In the genomic region with DNA sequence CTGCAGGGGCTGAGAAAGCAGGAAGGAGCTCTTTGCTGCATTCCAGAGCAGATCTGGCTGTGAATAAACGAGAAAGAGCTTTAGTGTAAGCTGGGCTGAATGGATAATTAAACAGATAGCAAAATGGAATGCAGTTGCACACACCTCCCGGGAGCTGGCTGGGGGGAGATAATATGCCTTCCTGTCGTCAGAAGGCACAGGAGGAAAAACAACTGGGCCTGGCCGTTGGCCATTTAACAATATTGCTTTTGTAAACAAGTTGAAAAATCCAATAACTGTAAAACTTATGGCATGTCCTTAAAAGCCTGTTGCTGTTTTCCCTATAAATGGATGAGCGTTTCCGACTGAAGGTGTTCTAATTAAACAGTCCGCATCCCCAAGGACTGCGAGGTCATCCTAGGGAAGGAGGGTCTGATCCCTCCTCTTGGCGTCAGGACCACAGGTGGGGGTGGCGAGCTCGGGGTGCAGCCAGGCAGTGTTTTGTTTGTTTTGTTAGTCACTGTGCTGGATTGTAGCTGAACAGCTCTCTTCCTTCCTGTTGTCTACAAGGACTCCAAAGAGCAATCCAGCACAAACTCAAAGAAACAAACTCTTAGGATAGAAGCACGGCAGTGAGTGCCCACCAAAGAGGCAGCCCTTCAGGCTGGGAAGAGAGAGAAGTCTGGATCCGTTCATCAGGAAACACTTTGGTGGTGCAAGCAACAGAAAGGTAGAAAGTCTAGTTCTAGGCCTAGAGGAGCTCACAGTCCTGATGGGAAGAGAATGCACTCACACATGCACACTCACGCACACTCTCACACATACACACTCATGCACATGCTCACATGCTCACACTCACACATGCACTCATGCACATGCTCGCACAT, we compare ENCODE assay signal across 1 cellular context.
A peak's percentile ranks its signal among the peaks of the same experiment; 100 is the strongest.
TF ChIP-seq lines count a peak whose summit lies in the region.

No MANE protein-coding gene starts in this region.

TF ChIP-seq in K562, 482 proteins besides CTCF, POLR2A, EP300 and RAD21 (continued from another document and continues in another):
- no peak for TF ChIP-seq E2F6 (IDR thresholded peaks at IDR 0.05; ENCODE audit: borderline replicate concordance in 1 of 2, extremely low read depth in 1 of 2, insufficient read depth in 1 of 2, insufficient read length in 1 of 2, low read depth in 1 of 2, low read length in 1 of 2, poor library complexity in 1 of 2, severe bottlenecking in 1 of 2)
- TF ChIP-seq ZKSCAN3 (CRISPR knock-in tag; IDR thresholded peaks at IDR 0.05), result no peak
- no peak for TF ChIP-seq GATA2 (CRISPR knock-in tag; IDR thresholded peaks at IDR 0.05)
- TF ChIP-seq, protein P1, sequence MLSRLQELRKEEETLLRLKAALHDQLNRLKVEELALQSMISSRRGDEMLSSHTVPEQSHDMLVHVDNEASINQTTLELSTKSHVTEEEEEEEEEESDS (CRISPR knock-in tag; IDR thresholded peaks at IDR 0.05), result no peak
- TF ChIP-seq ZNF324 (CRISPR knock-in tag; IDR thresholded peaks at IDR 0.05), result no peak
- TF ChIP-seq, protein P2, sequence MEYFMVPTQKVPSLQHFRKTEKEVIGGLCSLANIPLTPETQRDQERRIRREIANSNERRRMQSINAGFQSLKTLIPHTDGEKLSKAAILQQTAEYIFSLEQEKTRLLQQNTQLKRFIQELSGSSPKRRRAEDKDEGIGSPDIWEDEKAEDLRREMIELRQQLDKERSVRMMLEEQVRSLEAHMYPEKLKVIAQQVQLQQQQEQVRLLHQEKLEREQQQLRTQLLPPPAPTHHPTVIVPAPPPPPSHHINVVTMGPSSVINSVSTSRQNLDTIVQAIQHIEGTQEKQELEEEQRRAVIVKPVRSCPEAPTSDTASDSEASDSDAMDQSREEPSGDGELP (CRISPR knock-in tag; IDR thresholded peaks at IDR 0.05; ENCODE audit: borderline replicate concordance), result no peak
- TF ChIP-seq TARDBP (IDR thresholded peaks at IDR 0.05), result no peak
- TF ChIP-seq, protein P3, sequence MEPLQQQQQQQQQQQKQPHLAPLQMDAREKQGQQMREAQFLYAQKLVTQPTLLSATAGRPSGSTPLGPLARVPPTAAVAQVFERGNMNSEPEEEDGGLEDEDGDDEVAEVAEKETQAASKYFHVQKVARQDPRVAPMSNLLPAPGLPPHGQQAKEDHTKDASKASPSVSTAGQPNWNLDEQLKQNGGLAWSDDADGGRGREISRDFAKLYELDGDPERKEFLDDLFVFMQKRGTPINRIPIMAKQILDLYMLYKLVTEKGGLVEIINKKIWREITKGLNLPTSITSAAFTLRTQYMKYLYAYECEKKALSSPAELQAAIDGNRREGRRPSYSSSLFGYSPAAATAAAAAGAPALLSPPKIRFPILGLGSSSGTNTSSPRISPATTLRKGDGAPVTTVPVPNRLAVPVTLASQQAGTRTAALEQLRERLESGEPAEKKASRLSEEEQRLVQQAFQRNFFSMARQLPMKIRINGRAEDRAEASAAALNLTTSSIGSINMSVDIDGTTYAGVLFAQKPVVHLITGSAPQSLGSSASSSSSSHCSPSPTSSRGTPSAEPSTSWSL (CRISPR knock-in tag; IDR thresholded peaks at IDR 0.05; ENCODE audit: borderline replicate concordance), result no peak
- TF ChIP-seq ZSCAN29 (IDR thresholded peaks at IDR 0.05), result no peak
- TF ChIP-seq, protein P4, sequence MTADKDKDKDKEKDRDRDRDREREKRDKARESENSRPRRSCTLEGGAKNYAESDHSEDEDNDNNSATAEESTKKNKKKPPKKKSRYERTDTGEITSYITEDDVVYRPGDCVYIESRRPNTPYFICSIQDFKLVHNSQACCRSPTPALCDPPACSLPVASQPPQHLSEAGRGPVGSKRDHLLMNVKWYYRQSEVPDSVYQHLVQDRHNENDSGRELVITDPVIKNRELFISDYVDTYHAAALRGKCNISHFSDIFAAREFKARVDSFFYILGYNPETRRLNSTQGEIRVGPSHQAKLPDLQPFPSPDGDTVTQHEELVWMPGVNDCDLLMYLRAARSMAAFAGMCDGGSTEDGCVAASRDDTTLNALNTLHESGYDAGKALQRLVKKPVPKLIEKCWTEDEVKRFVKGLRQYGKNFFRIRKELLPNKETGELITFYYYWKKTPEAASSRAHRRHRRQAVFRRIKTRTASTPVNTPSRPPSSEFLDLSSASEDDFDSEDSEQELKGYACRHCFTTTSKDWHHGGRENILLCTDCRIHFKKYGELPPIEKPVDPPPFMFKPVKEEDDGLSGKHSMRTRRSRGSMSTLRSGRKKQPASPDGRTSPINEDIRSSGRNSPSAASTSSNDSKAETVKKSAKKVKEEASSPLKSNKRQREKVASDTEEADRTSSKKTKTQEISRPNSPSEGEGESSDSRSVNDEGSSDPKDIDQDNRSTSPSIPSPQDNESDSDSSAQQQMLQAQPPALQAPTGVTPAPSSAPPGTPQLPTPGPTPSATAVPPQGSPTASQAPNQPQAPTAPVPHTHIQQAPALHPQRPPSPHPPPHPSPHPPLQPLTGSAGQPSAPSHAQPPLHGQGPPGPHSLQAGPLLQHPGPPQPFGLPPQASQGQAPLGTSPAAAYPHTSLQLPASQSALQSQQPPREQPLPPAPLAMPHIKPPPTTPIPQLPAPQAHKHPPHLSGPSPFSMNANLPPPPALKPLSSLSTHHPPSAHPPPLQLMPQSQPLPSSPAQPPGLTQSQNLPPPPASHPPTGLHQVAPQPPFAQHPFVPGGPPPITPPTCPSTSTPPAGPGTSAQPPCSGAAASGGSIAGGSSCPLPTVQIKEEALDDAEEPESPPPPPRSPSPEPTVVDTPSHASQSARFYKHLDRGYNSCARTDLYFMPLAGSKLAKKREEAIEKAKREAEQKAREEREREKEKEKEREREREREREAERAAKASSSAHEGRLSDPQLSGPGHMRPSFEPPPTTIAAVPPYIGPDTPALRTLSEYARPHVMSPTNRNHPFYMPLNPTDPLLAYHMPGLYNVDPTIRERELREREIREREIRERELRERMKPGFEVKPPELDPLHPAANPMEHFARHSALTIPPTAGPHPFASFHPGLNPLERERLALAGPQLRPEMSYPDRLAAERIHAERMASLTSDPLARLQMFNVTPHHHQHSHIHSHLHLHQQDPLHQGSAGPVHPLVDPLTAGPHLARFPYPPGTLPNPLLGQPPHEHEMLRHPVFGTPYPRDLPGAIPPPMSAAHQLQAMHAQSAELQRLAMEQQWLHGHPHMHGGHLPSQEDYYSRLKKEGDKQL (CRISPR knock-in tag; IDR thresholded peaks at IDR 0.05; ENCODE audit: borderline replicate concordance), result no peak
- peak; percentile 76 for TF ChIP-seq ARID1B (IDR thresholded peaks at IDR 0.05)
- TF ChIP-seq, protein P5, sequence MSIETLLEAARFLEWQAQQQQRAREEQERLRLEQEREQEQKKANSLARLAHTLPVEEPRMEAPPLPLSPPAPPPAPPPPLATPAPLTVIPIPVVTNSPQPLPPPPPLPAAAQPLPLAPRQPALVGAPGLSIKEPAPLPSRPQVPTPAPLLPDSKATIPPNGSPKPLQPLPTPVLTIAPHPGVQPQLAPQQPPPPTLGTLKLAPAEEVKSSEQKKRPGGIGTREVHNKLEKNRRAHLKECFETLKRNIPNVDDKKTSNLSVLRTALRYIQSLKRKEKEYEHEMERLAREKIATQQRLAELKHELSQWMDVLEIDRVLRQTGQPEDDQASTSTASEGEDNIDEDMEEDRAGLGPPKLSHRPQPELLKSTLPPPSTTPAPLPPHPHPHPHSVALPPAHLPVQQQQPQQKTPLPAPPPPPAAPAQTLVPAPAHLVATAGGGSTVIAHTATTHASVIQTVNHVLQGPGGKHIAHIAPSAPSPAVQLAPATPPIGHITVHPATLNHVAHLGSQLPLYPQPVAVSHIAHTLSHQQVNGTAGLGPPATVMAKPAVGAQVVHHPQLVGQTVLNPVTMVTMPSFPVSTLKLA (conservative IDR thresholded peaks at IDR 0.05), result peak; percentile 20 to 34; a peak in 1 of 4 replicates
- TF ChIP-seq, protein P6, sequence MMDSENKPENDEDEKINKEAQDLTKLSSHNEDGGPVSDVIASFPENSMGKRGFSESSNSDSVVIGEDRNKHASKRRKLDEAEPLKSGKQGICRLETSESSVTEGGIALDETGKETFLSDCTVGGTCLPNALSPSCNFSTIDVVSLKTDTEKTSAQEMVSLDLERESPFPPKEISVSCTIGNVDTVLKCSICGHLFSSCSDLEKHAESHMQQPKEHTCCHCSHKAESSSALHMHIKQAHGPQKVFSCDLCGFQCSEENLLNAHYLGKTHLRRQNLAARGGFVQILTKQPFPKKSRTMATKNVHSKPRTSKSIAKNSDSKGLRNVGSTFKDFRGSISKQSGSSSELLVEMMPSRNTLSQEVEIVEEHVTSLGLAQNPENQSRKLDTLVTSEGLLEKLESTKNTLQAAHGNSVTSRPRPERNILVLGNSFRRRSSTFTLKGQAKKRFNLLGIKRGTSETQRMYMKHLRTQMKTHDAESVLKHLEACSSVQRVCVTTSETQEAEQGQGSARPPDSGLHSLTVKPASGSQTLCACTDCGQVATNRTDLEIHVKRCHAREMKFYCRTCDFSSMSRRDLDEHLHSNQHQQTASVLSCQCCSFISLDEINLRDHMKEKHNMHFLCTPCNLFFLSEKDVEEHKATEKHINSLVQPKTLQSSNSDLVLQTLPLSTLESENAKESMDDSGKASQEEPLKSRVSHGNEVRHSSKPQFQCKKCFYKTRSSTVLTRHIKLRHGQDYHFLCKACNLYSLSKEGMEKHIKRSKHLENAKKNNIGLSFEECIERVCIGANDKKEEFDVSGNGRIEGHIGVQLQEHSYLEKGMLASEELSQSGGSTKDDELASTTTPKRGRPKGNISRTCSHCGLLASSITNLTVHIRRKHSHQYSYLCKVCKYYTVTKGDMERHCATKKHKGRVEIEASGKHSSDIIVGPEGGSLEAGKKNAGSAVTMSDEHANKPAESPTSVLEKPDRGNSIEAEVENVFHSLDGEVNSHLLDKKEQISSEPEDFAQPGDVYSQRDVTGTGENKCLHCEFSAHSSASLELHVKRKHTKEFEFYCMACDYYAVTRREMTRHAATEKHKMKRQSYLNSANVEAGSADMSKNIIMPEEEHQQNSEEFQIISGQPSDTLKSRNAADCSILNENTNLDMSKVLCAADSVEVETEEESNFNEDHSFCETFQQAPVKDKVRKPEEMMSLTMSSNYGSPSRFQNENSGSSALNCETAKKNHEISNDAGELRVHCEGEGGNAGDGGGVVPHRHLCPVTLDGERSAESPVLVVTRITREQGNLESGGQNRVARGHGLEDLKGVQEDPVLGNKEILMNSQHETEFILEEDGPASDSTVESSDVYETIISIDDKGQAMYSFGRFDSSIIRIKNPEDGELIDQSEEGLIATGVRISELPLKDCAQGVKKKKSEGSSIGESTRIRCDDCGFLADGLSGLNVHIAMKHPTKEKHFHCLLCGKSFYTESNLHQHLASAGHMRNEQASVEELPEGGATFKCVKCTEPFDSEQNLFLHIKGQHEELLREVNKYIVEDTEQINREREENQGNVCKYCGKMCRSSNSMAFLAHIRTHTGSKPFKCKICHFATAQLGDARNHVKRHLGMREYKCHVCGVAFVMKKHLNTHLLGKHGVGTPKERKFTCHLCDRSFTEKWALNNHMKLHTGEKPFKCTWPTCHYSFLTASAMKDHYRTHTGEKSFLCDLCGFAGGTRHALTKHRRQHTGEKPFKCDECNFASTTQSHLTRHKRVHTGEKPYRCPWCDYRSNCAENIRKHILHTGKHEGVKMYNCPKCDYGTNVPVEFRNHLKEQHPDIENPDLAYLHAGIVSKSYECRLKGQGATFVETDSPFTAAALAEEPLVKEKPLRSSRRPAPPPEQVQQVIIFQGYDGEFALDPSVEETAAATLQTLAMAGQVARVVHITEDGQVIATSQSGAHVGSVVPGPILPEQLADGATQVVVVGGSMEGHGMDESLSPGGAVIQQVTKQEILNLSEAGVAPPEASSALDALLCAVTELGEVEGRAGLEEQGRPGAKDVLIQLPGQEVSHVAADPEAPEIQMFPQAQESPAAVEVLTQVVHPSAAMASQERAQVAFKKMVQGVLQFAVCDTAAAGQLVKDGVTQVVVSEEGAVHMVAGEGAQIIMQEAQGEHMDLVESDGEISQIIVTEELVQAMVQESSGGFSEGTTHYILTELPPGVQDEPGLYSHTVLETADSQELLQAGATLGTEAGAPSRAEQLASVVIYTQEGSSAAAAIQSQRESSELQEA (IDR thresholded peaks at IDR 0.05; ENCODE audit: low read depth), result no peak
- no peak for TF ChIP-seq JUNB (CRISPR knock-in tag; conservative IDR thresholded peaks at IDR 0.05)
- peak; percentile 65 for TF ChIP-seq TEAD4 (IDR thresholded peaks at IDR 0.05; ENCODE audit: low read length)
- no peak for TF ChIP-seq TEAD4 (CRISPR knock-in tag; IDR thresholded peaks at IDR 0.05; ENCODE audit: borderline replicate concordance)
- TF ChIP-seq KDM1A (IDR thresholded peaks at IDR 0.05), result 0 out of 4 replicates have a peak, but pooled peaks of 1 of the 2 experiments have one; percentile 38
- TF ChIP-seq GABPB1 (CRISPR knock-in tag; IDR thresholded peaks at IDR 0.05), result no peak
- TF ChIP-seq FOXA3 (CRISPR knock-in tag; conservative IDR thresholded peaks at IDR 0.05 in 1 of 2, IDR thresholded peaks at IDR 0.05 in 1 of 2), result peak; percentile 42 to 74; a peak in 3 of 4 replicates
- TF ChIP-seq WHSC1 (IDR thresholded peaks at IDR 0.05; ENCODE audit: low read length), result no peak
- TF ChIP-seq, protein P7, sequence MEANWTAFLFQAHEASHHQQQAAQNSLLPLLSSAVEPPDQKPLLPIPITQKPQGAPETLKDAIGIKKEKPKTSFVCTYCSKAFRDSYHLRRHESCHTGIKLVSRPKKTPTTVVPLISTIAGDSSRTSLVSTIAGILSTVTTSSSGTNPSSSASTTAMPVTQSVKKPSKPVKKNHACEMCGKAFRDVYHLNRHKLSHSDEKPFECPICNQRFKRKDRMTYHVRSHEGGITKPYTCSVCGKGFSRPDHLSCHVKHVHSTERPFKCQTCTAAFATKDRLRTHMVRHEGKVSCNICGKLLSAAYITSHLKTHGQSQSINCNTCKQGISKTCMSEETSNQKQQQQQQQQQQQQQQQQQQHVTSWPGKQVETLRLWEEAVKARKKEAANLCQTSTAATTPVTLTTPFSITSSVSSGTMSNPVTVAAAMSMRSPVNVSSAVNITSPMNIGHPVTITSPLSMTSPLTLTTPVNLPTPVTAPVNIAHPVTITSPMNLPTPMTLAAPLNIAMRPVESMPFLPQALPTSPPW (CRISPR knock-in tag; IDR thresholded peaks at IDR 0.05), result peak; percentile 50
- 0 out of 2 replicates have a peak, but pooled peaks have one; percentile 2 for TF ChIP-seq CREM (IDR thresholded peaks at IDR 0.05; ENCODE audit: low read depth)
- peak; percentile 7; the same call in 1 of the 2 replicates for TF ChIP-seq SOX6 (IDR thresholded peaks at IDR 0.05)
- peak; percentile 65 for TF ChIP-seq NCOR1 (IDR thresholded peaks at IDR 0.05)
- TF ChIP-seq ZBTB7A (IDR thresholded peaks at IDR 0.05; ENCODE audit: borderline replicate concordance, control insufficient read depth, low read depth, low read length), result peak; percentile 28; the same call in 1 of the 2 replicates
- TF ChIP-seq MTF1 (CRISPR knock-in tag; IDR thresholded peaks at IDR 0.05; ENCODE audit: borderline replicate concordance), result no peak
- no peak for TF ChIP-seq ZNF174 (CRISPR knock-in tag; IDR thresholded peaks at IDR 0.05)
- TF ChIP-seq SMAD1 (IDR thresholded peaks at IDR 0.05; ENCODE audit: low read depth, low read length, partially characterized antibody), result no peak
- TF ChIP-seq, protein P8, sequence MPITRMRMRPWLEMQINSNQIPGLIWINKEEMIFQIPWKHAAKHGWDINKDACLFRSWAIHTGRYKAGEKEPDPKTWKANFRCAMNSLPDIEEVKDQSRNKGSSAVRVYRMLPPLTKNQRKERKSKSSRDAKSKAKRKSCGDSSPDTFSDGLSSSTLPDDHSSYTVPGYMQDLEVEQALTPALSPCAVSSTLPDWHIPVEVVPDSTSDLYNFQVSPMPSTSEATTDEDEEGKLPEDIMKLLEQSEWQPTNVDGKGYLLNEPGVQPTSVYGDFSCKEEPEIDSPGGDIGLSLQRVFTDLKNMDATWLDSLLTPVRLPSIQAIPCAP (CRISPR knock-in tag; IDR thresholded peaks at IDR 0.05; ENCODE audit: borderline replicate concordance), result no peak
- no peak for TF ChIP-seq C11orf30 (IDR thresholded peaks at IDR 0.05; ENCODE audit: low read depth)
